In genomic region chrX:44953734-44954502, GRCh38 we compare ENCODE assay signal across 19 cellular contexts.
A peak's percentile ranks its signal among the peaks of the same experiment; 100 is the strongest.
DNase-seq lines count a peak whose midpoint lies in the region; ATAC-seq, FAIRE-seq and TF ChIP-seq lines count a peak whose summit lies in the region.
"Had no signal": no experiment of that assay in that cellular context is flagged by ENCODE, and none has a peak within 500 bp of the region (broad histone marks: within the 10 kb centered on the region; RNA-seq: fewer than 3 reads in every experiment).

No MANE protein-coding gene starts in this region.

- no peaks in the 10 kb centered on the region for H3K9me3 ChIP-seq in CD4-positive, CD25-positive, alpha-beta regulatory T cell (ENCODE audit: control insufficient read depth in 2 of 2, low read length in 2 of 2)
- H3K9me3 ChIP-seq in astrocyte (ENCODE audit: insufficient read depth, low read depth, low read length), result no peaks in the 10 kb centered on the region
- no peaks in the 10 kb centered on the region for H3K9me3 ChIP-seq in mesodermal cell (ENCODE audit: control insufficient read depth, low read length)
- H3K9me3 ChIP-seq: BE2C, vagina had no signal

- peaks cover 0 to 1% (median 0%) of the 10 kb centered on the region in 7 donors for H3K9me3 Mint-ChIP-seq in CD4-positive, CD25-positive, alpha-beta regulatory T cell
- H3K9me3 Mint-ChIP-seq in astrocyte (ENCODE audit: unreplicated experiment), result no peaks in the 10 kb centered on the region

- H3K27ac ChIP-seq in CD4-positive, CD25-positive, alpha-beta regulatory T cell (ENCODE audit: insufficient read depth, low read length, poor library complexity, severe bottlenecking), result no peak overlapping the region
- no peak overlapping the region for H3K27ac ChIP-seq in astrocyte (ENCODE audit: low read depth, low read length)
- no peak overlapping the region for H3K27ac ChIP-seq in mesodermal cell (ENCODE audit: low read depth, low read length, severe bottlenecking)
- H3K27ac ChIP-seq: skin epidermis, vagina had no signal

- H3K27me3 Mint-ChIP-seq in CD4-positive, CD25-positive, alpha-beta regulatory T cell, result no peaks in the 10 kb centered on the region
- H3K27me3 Mint-ChIP-seq in astrocyte (ENCODE audit: low read depth, unreplicated experiment), result no peaks in the 10 kb centered on the region

- POLR2A ChIA-PET in HEK293T (lab: Yijun Ruan, JAX), result no interaction called here

- WGBS in mesodermal cell (ENCODE audit: insufficient coverage in 2 of 2), 2 experiments, result 40% methylated on average over 2 of the region's 11 CpGs; no CpG with 5 or more reads in 1 of the 2 experiments

- TF ChIP-seq CTCF in astrocyte (IDR thresholded peaks at IDR 0.05; ENCODE audit: insufficient read depth, low read depth, low read length) (no peak), GM10266 (IDR thresholded peaks at IDR 0.05; ENCODE audit: control insufficient read depth, insufficient read depth, low read depth, missing control alignments) (no peak)

- ATAC-seq in CD4-positive, CD25-positive, alpha-beta regulatory T cell (ENCODE audit: low read depth in 2 of 2), result no peak
- no peak for ATAC-seq in GM21619 (IDR thresholded peaks at IDR 0.05; ENCODE audit: unreplicated experiment)
- ATAC-seq: HCT116; Panc1; stimulated activated naive CD8-positive, alpha-beta T cell treated with anti-CD3 and anti-CD28 coated beads, Interleukin-15, Interleukin-2, amounts not matched to agents 100 U/mL and 50 U/mL, for 24 hours had no signal

- peak overlapping the region; percentile 10 for H3K4me3 ChIP-seq in CD4-positive, CD25-positive, alpha-beta regulatory T cell (ENCODE audit: low read depth, low read length)
- no peak overlapping the region for H3K4me3 ChIP-seq in astrocyte (ENCODE audit: insufficient read depth, low read depth, low read length)
- H3K4me3 ChIP-seq in mesodermal cell (ENCODE audit: extremely low read depth, insufficient read depth, low read length, poor library complexity, severe bottlenecking), result peak overlapping the region; percentile 8
- H3K4me3 ChIP-seq: vagina had no signal

- no peak overlapping the region for H3K4me2 ChIP-seq in astrocyte (ENCODE audit: low read length)

- H3K79me2 ChIP-seq in astrocyte (ENCODE audit: insufficient read depth, low read length), result peaks cover 93% of the 10 kb centered on the region

- H2AFZ ChIP-seq in astrocyte (ENCODE audit: low read depth, low read length), result no peak overlapping the region

- H3K36me3 Mint-ChIP-seq in CD4-positive, CD25-positive, alpha-beta regulatory T cell, result no peaks in the 10 kb centered on the region
- no peaks in the 10 kb centered on the region for H3K36me3 Mint-ChIP-seq in astrocyte (ENCODE audit: low read depth, unreplicated experiment)

- peaks cover 12% of the 10 kb centered on the region for H4K20me1 ChIP-seq in astrocyte (ENCODE audit: insufficient read depth, low read length)

- H3K27me3 ChIP-seq in CD4-positive, CD25-positive, alpha-beta regulatory T cell (ENCODE audit: control insufficient read depth, insufficient read depth, low read length), result no peaks in the 10 kb centered on the region
- no peaks in the 10 kb centered on the region for H3K27me3 ChIP-seq in astrocyte (ENCODE audit: insufficient read depth, low read length)
- H3K27me3 ChIP-seq: BE2C, vagina had no signal

- H3K9ac ChIP-seq in astrocyte (ENCODE audit: low read length), result no peak overlapping the region

- H3K4me1 Mint-ChIP-seq in CD4-positive, CD25-positive, alpha-beta regulatory T cell, result peaks cover 28 to 82% (median 42%) of the 10 kb centered on the region in 4 donors
- H3K4me1 Mint-ChIP-seq in astrocyte (ENCODE audit: low read depth, unreplicated experiment), result peaks cover 18% of the 10 kb centered on the region

- no peaks in the 10 kb centered on the region for H3K36me3 ChIP-seq in CD4-positive, CD25-positive, alpha-beta regulatory T cell (ENCODE audit: control insufficient read depth, insufficient read depth, low read length)
- H3K36me3 ChIP-seq in astrocyte (ENCODE audit: insufficient read depth, low read length) (no peaks in the 10 kb centered on the region), mesodermal cell (ENCODE audit: control insufficient read depth, insufficient read depth, low read length) (no peaks in the 10 kb centered on the region)
- H3K36me3 ChIP-seq: BE2C, vagina had no signal

- no peak for DNase-seq in CD4-positive, CD25-positive, alpha-beta regulatory T cell
- no peak for DNase-seq in HEK293T (ENCODE audit: extremely low spot score)
- no peak for DNase-seq in astrocyte (ENCODE audit: low read depth)
- no peak for DNase-seq in GM10266 (ENCODE audit: extremely low spot score)
- DNase-seq in NCI-H1105 (lab: John Stamatoyannopoulos, UW), result no peak
- no peak for DNase-seq in DMS153 treated with DMSO at 0.1 percent for 48 hours (lab: John Stamatoyannopoulos, UW; ENCODE audit: unreplicated experiment)
- DNase-seq: activated gamma-delta T cell; BE2C; mesenchymal stem cell; NCI-H1694 treated with DMSO at 0.1 percent for 48 hours; NCI-H526; stimulated activated naive CD8-positive, alpha-beta T cell treated with anti-CD3 and anti-CD28 coated beads, Interleukin-15, Interleukin-2, amounts not matched to agents 100 U/mL and 50 U/mL, for 24 hours had no signal

- FAIRE-seq in astrocyte (lab: Jason Lieb, UNC), result peak; percentile 56

- peaks cover 22% of the 10 kb centered on the region for H3K4me1 ChIP-seq in CD4-positive, CD25-positive, alpha-beta regulatory T cell (ENCODE audit: control insufficient read depth, insufficient read depth, low read length, poor library complexity, severe bottlenecking)
- peaks cover 4% of the 10 kb centered on the region for H3K4me1 ChIP-seq in astrocyte (ENCODE audit: insufficient read depth, low read length)
- H3K4me1 ChIP-seq in mesodermal cell (ENCODE audit: control insufficient read depth, insufficient read depth, low read length, poor library complexity, severe bottlenecking), result peaks cover 9% of the 10 kb centered on the region
- H3K4me1 ChIP-seq: BE2C had no signal

- H3K27ac Mint-ChIP-seq in CD4-positive, CD25-positive, alpha-beta regulatory T cell, result peak overlapping the region in 2 of 3 donors; percentile 15 to 67
- H3K27ac Mint-ChIP-seq in astrocyte (ENCODE audit: unreplicated experiment), result no peak overlapping the region

- CTCF ChIA-PET in HEK293T (lab: Yijun Ruan, JAX), result no interaction called here

- peak overlapping the region in 3 of 4 donors; percentile 20 to 55 (median 37) for H3K4me3 Mint-ChIP-seq in CD4-positive, CD25-positive, alpha-beta regulatory T cell
- peak overlapping the region; percentile 86 for H3K4me3 Mint-ChIP-seq in astrocyte (ENCODE audit: unreplicated experiment)
- H3K4me3 Mint-ChIP-seq: brain had no signal

TF ChIP-seq in HEK293T, 16 proteins besides CTCF, POLR2A, EP300 and RAD21:
- TF ChIP-seq TARDBP (IDR thresholded peaks at IDR 0.05) (no peak), PKNOX1 (IDR thresholded peaks at IDR 0.05) (peak; percentile 71)
